11 cellular contexts compared by ENCODE assay signal in genomic region chr5:77957931-77958476, GRCh38.
DNase-seq lines count a peak whose midpoint lies in the region; ATAC-seq and TF ChIP-seq lines count a peak whose summit lies in the region.
"Had no signal": no experiment of that assay in that cellular context is flagged by ENCODE, and none has a peak within 500 bp of the region (broad histone marks: within the 10 kb centered on the region; RNA-seq: fewer than 3 reads in every experiment).

No MANE protein-coding gene starts in this region.

- POLR2A ChIA-PET in PC-3 (lab: Charles Lee; ENCODE audit: unreplicated experiment): no interaction called here

- peak; percentile 35 for ATAC-seq in stimulated activated naive CD8-positive, alpha-beta T cell treated with anti-CD3 and anti-CD28 coated beads, Interleukin-15, amount 100 ng/mL, for 72 hours
- no peak for ATAC-seq in stimulated activated naive CD8-positive, alpha-beta T cell treated with anti-CD3 and anti-CD28 coated beads, Interleukin-15, Interleukin-2, amounts not matched to agents 100 U/mL and 50 U/mL, for 24 hours
- no peak for ATAC-seq in PC-3
- ATAC-seq: activated CD4-positive, CD25-positive, alpha-beta regulatory T cell treated with anti-CD3 and anti-CD28 coated beads, Interleukin-2, amount 50 U/mL, for 24 hours had no signal

- no peaks in the 10 kb centered on the region for H3F3A ChIP-seq in PC-3 (ENCODE audit: low read length, unreplicated experiment)

- no peaks in the 10 kb centered on the region for H3K9me3 Mint-ChIP-seq in stimulated activated naive CD8-positive, alpha-beta T cell treated with anti-CD3 and anti-CD28 coated beads, Interleukin-15, amount 100 ng/mL, for 72 hours
- H3K9me3 Mint-ChIP-seq in type B pancreatic cell: no peaks in the 10 kb centered on the region

- DNase-seq in stimulated activated naive CD8-positive, alpha-beta T cell treated with anti-CD3 and anti-CD28 coated beads, Interleukin-15, amount 100 ng/mL, for 72 hours: no peak
- DNase-seq in stimulated activated naive CD8-positive, alpha-beta T cell treated with anti-CD3 and anti-CD28 coated beads, Interleukin-15, Interleukin-2, amounts not matched to agents 100 U/mL and 50 U/mL, for 24 hours: no peak
- no peak for DNase-seq in brain microvascular endothelial cell
- peak; percentile 9 for DNase-seq in kidney tubule cell (ENCODE audit: low spot score)
- DNase-seq in type B pancreatic cell (ENCODE audit: extremely low spot score, unreplicated experiment): no peak
- no peak for DNase-seq in HUDEP-2 (lab: John Stamatoyannopoulos, UW; ENCODE audit: unreplicated experiment in 76 of 76)
- no peak for DNase-seq in HCEC 1CT
- DNase-seq in PC-3: no peak
- DNase-seq: Caco-2 had no signal

- no peak for TF ChIP-seq CTCF in brain microvascular endothelial cell (IDR thresholded peaks at IDR 0.05; ENCODE audit: low read depth, low read length, missing control alignments)
- peak; percentile 19 for TF ChIP-seq CTCF in type B pancreatic cell (conservative IDR thresholded peaks at IDR 0.05)
- no peak for TF ChIP-seq CTCF in PC-3 (conservative IDR thresholded peaks at IDR 0.05; ENCODE audit: low read depth, low read length)

- H3K36me3 Mint-ChIP-seq in type B pancreatic cell: no peaks in the 10 kb centered on the region

- intact Hi-C loops in PC-3 (cut with micrococcal nuclease): no loop called here

- H3K27ac ChIP-seq in brain microvascular endothelial cell (no peak overlapping the region), PC-3 (ENCODE audit: low read length) (no peak overlapping the region)
- H3K27ac ChIP-seq: parathyroid adenoma had no signal

- peaks cover 34% of the 10 kb centered on the region for H3K4me1 Mint-ChIP-seq in stimulated activated naive CD8-positive, alpha-beta T cell treated with anti-CD3 and anti-CD28 coated beads, Interleukin-15, amount 100 ng/mL, for 72 hours
- H3K4me1 Mint-ChIP-seq in type B pancreatic cell (ENCODE audit: unreplicated experiment): peaks cover 8% of the 10 kb centered on the region

- no peak overlapping the region for H2AFZ ChIP-seq in PC-3 (ENCODE audit: low read length)
- H2AFZ ChIP-seq: parathyroid adenoma had no signal

- H3K27ac Mint-ChIP-seq in stimulated activated naive CD8-positive, alpha-beta T cell treated with anti-CD3 and anti-CD28 coated beads, Interleukin-15, amount 100 ng/mL, for 72 hours: no peak overlapping the region
- no peak overlapping the region for H3K27ac Mint-ChIP-seq in type B pancreatic cell

- H3K9ac ChIP-seq in PC-3 (ENCODE audit: low read length): no peak overlapping the region
- H3K9ac ChIP-seq: parathyroid adenoma had no signal

- H4K20me1 ChIP-seq in PC-3 (ENCODE audit: low read length): no peaks in the 10 kb centered on the region

- H3K4me3 ChIP-seq in brain microvascular endothelial cell (ENCODE audit: low read depth, low read length) (peak overlapping the region; percentile 18), PC-3 (ENCODE audit: low read length) (no peak overlapping the region)

- CTCF ChIA-PET in PC-3 (lab: Charles Lee): no interaction called here

- H3K4me2 ChIP-seq in PC-3 (ENCODE audit: low read length): no peak overlapping the region

- peaks cover 45% of the 10 kb centered on the region for H3K27me3 ChIP-seq in brain microvascular endothelial cell (replicated peaks)
- H3K27me3 ChIP-seq in PC-3 (ENCODE audit: low read length): no peaks in the 10 kb centered on the region

- peak overlapping the region; percentile 33 to 39 for H3K4me3 Mint-ChIP-seq in stimulated activated naive CD8-positive, alpha-beta T cell treated with anti-CD3 and anti-CD28 coated beads, Interleukin-15, amount 100 ng/mL, for 72 hours
- peak overlapping the region; percentile 75 for H3K4me3 Mint-ChIP-seq in type B pancreatic cell

- H3K4me1 ChIP-seq in PC-3 (ENCODE audit: insufficient read depth, low read length): no peaks in the 10 kb centered on the region
- H3K4me1 ChIP-seq: Caco-2 had no signal

- peaks cover 62% of the 10 kb centered on the region for H3K27me3 Mint-ChIP-seq in stimulated activated naive CD8-positive, alpha-beta T cell treated with anti-CD3 and anti-CD28 coated beads, Interleukin-15, amount 100 ng/mL, for 72 hours
- peaks cover 90% of the 10 kb centered on the region for H3K27me3 Mint-ChIP-seq in type B pancreatic cell

- no peaks in the 10 kb centered on the region for H3K9me2 ChIP-seq in PC-3 (replicated peaks; ENCODE audit: low read length)

- no TSS peak for BruUV-seq in PC-3 (replicated peaks; lab: Mats Ljungman, UMichigan)

- H3K79me2 ChIP-seq in PC-3 (ENCODE audit: low read length): no peaks in the 10 kb centered on the region
- H3K79me2 ChIP-seq: parathyroid adenoma had no signal

- no peaks in the 10 kb centered on the region for H3K36me3 ChIP-seq in brain microvascular endothelial cell (replicated peaks)
- H3K36me3 ChIP-seq in PC-3 (ENCODE audit: low read depth, low read length): no peaks in the 10 kb centered on the region

- in situ Hi-C loops in brain microvascular endothelial cell (cut with HindIII; ENCODE audit: low pct_ligation_motif_present, low sequenced_read_pairs): no loop called here

- H3K9me3 ChIP-seq in PC-3 (ENCODE audit: low read length): no peaks in the 10 kb centered on the region
- H3K9me3 ChIP-seq: Caco-2 had no signal
